ENCODE assay signal across 16 cellular contexts in the genomic region with DNA sequence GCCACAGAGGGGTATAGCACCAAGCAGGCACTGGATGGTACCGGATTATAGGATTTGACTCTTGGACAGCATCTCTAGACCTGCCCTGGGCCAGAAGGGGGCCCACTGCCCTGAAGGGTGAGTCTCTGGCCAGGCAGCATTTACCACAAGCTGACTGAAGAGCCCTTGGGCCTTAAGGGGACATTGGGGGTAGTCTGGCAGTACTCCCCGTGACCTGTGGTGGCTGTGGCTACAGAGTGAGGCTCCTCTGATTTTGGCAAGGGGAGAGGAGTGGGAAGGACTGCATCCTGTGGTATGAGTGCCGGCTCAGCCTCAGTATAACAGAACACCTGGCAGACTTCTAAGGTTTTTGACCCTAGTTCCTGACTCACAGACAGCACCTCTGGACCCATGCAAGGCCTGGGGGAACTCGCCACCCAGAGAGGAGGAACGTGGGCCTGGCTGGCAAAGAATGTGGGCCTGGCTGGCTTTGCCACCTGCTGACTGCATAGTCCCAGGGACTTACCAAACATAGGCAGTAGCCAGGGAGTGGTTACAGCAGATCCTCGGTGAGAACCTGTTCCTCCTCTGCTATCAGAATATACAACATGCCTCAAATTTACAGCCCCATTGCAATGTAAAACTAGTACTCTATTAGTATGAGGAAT. TPM values are rescaled to one million over a fixed set of nuclear protein-coding genes. Genes with fewer than 3 reads are reported as not detected.
DNase-seq lines count a peak whose midpoint lies in the region; ATAC-seq and TF ChIP-seq lines count a peak whose summit lies in the region.
"Had no signal": no experiment of that assay in that cellular context is flagged by ENCODE, and none has a peak within 500 bp of the region (broad histone marks: within the 10 kb centered on the region; RNA-seq: fewer than 3 reads in every experiment).

No MANE protein-coding gene starts in this region.

- H3K4me1 ChIP-seq in heart right ventricle: peaks cover 0 to 8% (median 0%) of the 10 kb centered on the region in 9 donors
- H3K4me1 ChIP-seq in mesendoderm (ENCODE audit: control insufficient read depth, low read depth, low read length): no peaks in the 10 kb centered on the region

- H3K9ac ChIP-seq in mesendoderm (ENCODE audit: low read length): no peak overlapping the region

- H2BK5ac ChIP-seq in mesendoderm (ENCODE audit: low read length): no peak overlapping the region

- H3K9me3 Mint-ChIP-seq in CD14-positive monocyte (peaks cover 0 to 2% (median 0%) of the 10 kb centered on the region in 7 donors), nephron progenitor cell (peaks cover 38% of the 10 kb centered on the region)
- H3K9me3 Mint-ChIP-seq: CD4-positive, CD25-positive, alpha-beta regulatory T cell had no signal

- intact Hi-C loops in Right ventricle myocardium inferior (cut with DNase I) (loop anchor here (10.0 kb wide), 1 partner anchor 47 kb away; a partner anchor contains a TSS), left cardiac atrium (cut with DNase I) (no loop called here), heart right ventricle (cut with DNase I) (loop anchor here in 1 of 10 donors (10.0 kb wide), 1 partner anchor 47 kb away; a partner anchor contains a TSS), CD14-positive monocyte (cut with micrococcal nuclease) (no loop called here)

- H3K4me3 ChIP-seq in heart right ventricle (no peak overlapping the region), mesendoderm (ENCODE audit: low read length) (no peak overlapping the region), foreskin fibroblast (ENCODE audit: low read depth in 1 of 2, low read length in 2 of 2) (no peak overlapping the region)
- H3K4me3 ChIP-seq: GM12878 had no signal

- no peaks in the 10 kb centered on the region for H3K79me2 ChIP-seq in mesendoderm (ENCODE audit: control insufficient read depth, insufficient read depth, low read length)

- H3K4ac ChIP-seq in mesendoderm (ENCODE audit: low read depth, low read length): no peak overlapping the region

- peak overlapping the region in 1 of 10 donors; percentile 15 for H3K27ac ChIP-seq in heart right ventricle
- no peak overlapping the region for H3K27ac ChIP-seq in mesendoderm (ENCODE audit: low read depth, low read length)

- ATAC-seq in Right ventricle myocardium inferior (peak; percentile 37), left cardiac atrium (no peak), heart right ventricle (peak in 7 of 8 donors; percentile 41 to 72 (median 58))
- ATAC-seq: GM12878 had no signal

- TF ChIP-seq CTCF in heart right ventricle (IDR thresholded peaks at IDR 0.05): no peak
- TF ChIP-seq CTCF in CD14-positive monocyte (IDR thresholded peaks at IDR 0.05): no peak
- no peak for TF ChIP-seq CTCF in nephron progenitor cell (IDR thresholded peaks at IDR 0.05)
- TF ChIP-seq CTCF in foreskin fibroblast (IDR thresholded peaks at IDR 0.05; ENCODE audit: low read depth, low read length): no peak

- H3K36me3 ChIP-seq in heart right ventricle (peaks cover 0 to 28% (median 0%) of the 10 kb centered on the region in 9 donors), mesendoderm (ENCODE audit: control insufficient read depth, insufficient read depth, low read length) (no peaks in the 10 kb centered on the region)

- no peak overlapping the region for H4K8ac ChIP-seq in mesendoderm (ENCODE audit: low read depth, low read length)

- H3K56ac ChIP-seq in mesendoderm (ENCODE audit: low read length): no peak overlapping the region

- H3K23ac ChIP-seq in mesendoderm (ENCODE audit: low read length): no peak overlapping the region

- DNase-seq in Right ventricle myocardium inferior (ENCODE audit: missing footprints) (no peak), left cardiac atrium (no peak), heart right ventricle (peak in 1 of 2 donors; percentile 7), mesendoderm (peak; percentile 46), CD14-positive monocyte (ENCODE audit: low spot score) (no peak), nephron progenitor cell (no peak), foreskin fibroblast (no peak)
- DNase-seq in activated CD4-positive, CD25-positive, alpha-beta regulatory T cell treated with anti-CD3 and anti-CD28 coated beads, Interleukin-2, amount 50 U/mL, for 72 hours: no peak
- DNase-seq: 8988T; CD4-positive, CD25-positive, alpha-beta regulatory T cell; COR-L47; NCI-H1105; NCI-H2081 treated with DMSO at 0.1 percent for 48 hours; SHP77 had no signal

- H3K79me1 ChIP-seq in mesendoderm (ENCODE audit: low read length): no peaks in the 10 kb centered on the region

- H3K27ac Mint-ChIP-seq in CD14-positive monocyte (no peak overlapping the region), nephron progenitor cell (no peak overlapping the region)
- H3K27ac Mint-ChIP-seq: B cell had no signal

- H3K27me3 Mint-ChIP-seq in CD14-positive monocyte (ENCODE audit: low read depth in 3 of 3) (peaks cover 0 to 4% (median 1%) of the 10 kb centered on the region in 3 donors), nephron progenitor cell (ENCODE audit: low read depth, poor library complexity) (no peaks in the 10 kb centered on the region)
- H3K27me3 Mint-ChIP-seq: B cell; CD4-positive, CD25-positive, alpha-beta regulatory T cell had no signal

- H3K4me3 Mint-ChIP-seq in CD14-positive monocyte (no peak overlapping the region), nephron progenitor cell (no peak overlapping the region)
- H3K4me3 Mint-ChIP-seq: B cell; CD4-positive, CD25-positive, alpha-beta regulatory T cell had no signal

- H3K36me3 Mint-ChIP-seq in CD14-positive monocyte (peaks cover 19 to 21% of the 10 kb centered on the region in 2 donors), nephron progenitor cell (ENCODE audit: low read depth) (peaks cover 39% of the 10 kb centered on the region)

- H2BK15ac ChIP-seq in mesendoderm (replicated peaks; ENCODE audit: low read depth): no peak overlapping the region

- 65 to 73% methylated on average over 6 of the region's 6 CpGs for WGBS in heart right ventricle, 2 donors
- no CpG with 5 or more reads among the region's 6 CpGs for WGBS in mesendoderm (ENCODE audit: extremely low coverage, insufficient coverage, low lambda C conversion rate)

- H3K27me3 ChIP-seq in heart right ventricle (peaks cover 0 to 8% (median 0%) of the 10 kb centered on the region in 7 donors), mesendoderm (ENCODE audit: insufficient read depth, low read length, poor library complexity) (no peaks in the 10 kb centered on the region)

- H3K4me1 Mint-ChIP-seq in CD14-positive monocyte: no peaks in the 10 kb centered on the region
- H3K4me1 Mint-ChIP-seq in nephron progenitor cell: no peaks in the 10 kb centered on the region

- no peak overlapping the region for H3K4me2 ChIP-seq in mesendoderm (ENCODE audit: low read length)

- H4K5ac ChIP-seq in mesendoderm (ENCODE audit: low read length): no peak overlapping the region

- H2AK5ac ChIP-seq in mesendoderm (ENCODE audit: low read length): no peak overlapping the region

- no peak overlapping the region for H2BK120ac ChIP-seq in mesendoderm (ENCODE audit: low read depth, low read length)

- no peak overlapping the region for H3K18ac ChIP-seq in mesendoderm (ENCODE audit: low read length)

- peaks cover 0 to 7% (median 0%) of the 10 kb centered on the region in 11 donors for H3K9me3 ChIP-seq in heart right ventricle

RNA-seq across cellular contexts. Expression of a gene that starts 48.1 kb away (rescaled TPM):
- total RNA-seq in Right ventricle myocardium inferior (37.7 TPM), left cardiac atrium (10 to 100 TPM; 23.1 to 24.8 TPM), heart right ventricle (10 to 100 TPM; 31.0 to 49.2 (median 39.8) TPM)
- polyA plus RNA-seq in heart right ventricle (10 to 100 TPM; 14.9 to 16.2 TPM), CD14-positive monocyte (10 to 100 TPM; 14.8 to 18.5 TPM)
- 25.1 TPM for polyA plus RNA-seq in mesendoderm (2013, experiment 1 of 2)
- 24.6 TPM for polyA plus RNA-seq in mesendoderm (2013, experiment 2 of 2)

Comparison
In these comparisons a context has a peak if more than half of its experiments do, and no peak if none do; other contexts are left out.
1. ATAC-seq: peak in Right ventricle myocardium inferior (single experiment) and heart right ventricle (7 of 8); none in left cardiac atrium (0 of 2).